In the genomic region with DNA sequence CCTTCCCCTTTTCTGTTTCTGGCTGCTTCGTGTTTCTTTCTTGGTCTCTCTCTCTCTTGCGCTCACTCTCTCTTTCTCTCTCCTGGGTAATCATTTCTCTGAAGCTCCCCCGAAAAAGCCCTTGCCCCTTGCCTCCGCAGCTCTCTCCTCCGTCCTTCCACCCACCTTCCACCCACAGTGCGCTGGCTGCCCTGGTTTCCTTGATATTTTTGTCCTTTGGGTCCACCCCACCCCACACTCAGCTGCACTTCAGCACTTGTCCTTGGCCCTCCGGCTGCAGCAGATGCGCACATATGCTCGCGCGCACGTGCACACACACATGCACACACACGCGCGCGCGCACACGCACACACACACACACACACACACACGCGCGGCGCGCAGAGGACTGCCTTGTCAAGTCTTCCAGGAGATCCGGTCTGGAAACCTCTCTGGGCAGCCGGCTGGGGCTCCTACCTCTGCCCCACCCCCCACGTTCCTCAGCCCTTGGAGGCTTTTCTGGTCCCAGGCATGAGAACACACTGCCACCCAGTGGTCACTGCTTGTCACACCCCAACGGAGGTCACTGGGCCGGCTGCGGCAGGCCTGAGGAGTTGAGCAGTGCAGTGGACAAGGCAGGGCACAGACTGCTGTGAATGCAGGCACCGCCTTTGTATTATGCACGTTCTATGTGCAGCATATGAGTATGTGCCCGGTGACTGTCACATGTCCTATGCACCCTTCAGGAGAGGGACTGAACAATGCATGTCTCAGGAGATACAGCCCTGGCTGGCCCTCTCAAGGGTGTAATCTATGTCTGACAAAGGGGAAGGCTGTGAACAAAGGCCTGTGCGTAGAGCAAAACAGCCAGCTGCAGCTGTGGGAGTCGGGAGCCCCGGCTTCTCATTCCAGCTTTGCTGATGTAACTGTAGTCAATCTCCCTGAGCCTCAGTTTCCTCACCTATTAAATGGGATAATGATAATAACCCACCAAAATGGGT, we compare ENCODE assay signal across 8 cellular contexts. TPM values are rescaled to one million over a fixed set of nuclear protein-coding genes. Genes with fewer than 3 reads are reported as not detected.
A peak's percentile ranks its signal among the peaks of the same experiment; 100 is the strongest.
DNase-seq lines count a peak whose midpoint lies in the region; ATAC-seq and TF ChIP-seq lines count a peak whose summit lies in the region.

No MANE protein-coding gene starts in this region.

- peak overlapping the region; percentile 33 for H3K4me3 ChIP-seq in MG63
- H3K4me3 ChIP-seq in fibroblast of the aortic adventitia (ENCODE audit: low read depth, low read length) = peak overlapping the region; percentile 58

- TF ChIP-seq POLR2A in Raji (IDR thresholded peaks at IDR 0.05; ENCODE audit: insufficient read depth, low read depth, low read length) = peak; percentile 63

- no peaks in the 10 kb centered on the region for H3K27me3 ChIP-seq in MG63

- DNase-seq in DMS153 treated with DMSO at 0.1 percent for 48 hours (lab: John Stamatoyannopoulos, UW; ENCODE audit: unreplicated experiment) (peak; percentile 87), MG63 (peak; percentile 90), fibroblast of the aortic adventitia (ENCODE audit: low read depth) (peak; percentile 94)
- DNase-seq in activated effector memory CD4-positive, alpha-beta T cell treated with Interleukin-2 at 50 U/mL for 16 hours = peak; percentile 78
- peak; percentile 93 for DNase-seq in stimulated activated naive CD8-positive, alpha-beta T cell treated with anti-CD3 and anti-CD28 coated beads, Interleukin-15, Interleukin-2, amounts not matched to agents 100 U/mL and 50 U/mL, for 24 hours

- peaks cover 32% of the 10 kb centered on the region for H3K4me1 Mint-ChIP-seq in nephron

- peak overlapping the region; percentile 79 to 84 (median 82) for H3K4me3 Mint-ChIP-seq in nephron

- peak overlapping the region; percentile 63 to 88 (median 76) for H3K27ac Mint-ChIP-seq in nephron

- ATAC-seq in GM21786 (IDR thresholded peaks at IDR 0.05; ENCODE audit: unreplicated experiment) = peak; percentile 79
- peak; percentile 41 for ATAC-seq in stimulated activated naive CD8-positive, alpha-beta T cell treated with anti-CD3 and anti-CD28 coated beads, Interleukin-15, Interleukin-2, amounts not matched to agents 100 U/mL and 50 U/mL, for 24 hours

- H3K9me3 Mint-ChIP-seq in nephron = no peaks in the 10 kb centered on the region

- H3K36me3 ChIP-seq in MG63 = no peaks in the 10 kb centered on the region

- peak; percentile 94 for TF ChIP-seq CTCF in fibroblast of the aortic adventitia (IDR thresholded peaks at IDR 0.05; ENCODE audit: insufficient read depth, low read length)
- TF ChIP-seq CTCF in nephron (IDR thresholded peaks at IDR 0.05; ENCODE audit: unreplicated experiment in 3 of 3) = peak; percentile 91 to 97 (median 94)

- peaks cover 22% of the 10 kb centered on the region for H3K36me3 Mint-ChIP-seq in nephron (ENCODE audit: low read depth)

- H3K27me3 Mint-ChIP-seq in nephron (ENCODE audit: low read depth) = peaks cover 18% of the 10 kb centered on the region

- H3K9me3 ChIP-seq in MG63 = no peaks in the 10 kb centered on the region

RNA-seq across cellular contexts. Expression of a gene that starts 6.5 kb away (rescaled TPM):
- 0.17 TPM in 1 of 2 replicates, not detected in the other for total RNA-seq in MG63 (2014; rRNA removed; shearing (Covaris generic); ENCODE audit: low replicate concordance)
- 0.16 TPM in 1 of 2 replicates, not detected in the other for total RNA-seq in fibroblast of the aortic adventitia (ENCODE audit: low replicate concordance)

RNA-seq across cellular contexts. Expression of a gene that starts 10.5 kb away (rescaled TPM):
- not detected in 2 replicates for total RNA-seq in MG63 (2014; rRNA removed; shearing (Covaris generic); ENCODE audit: low replicate concordance)
- total RNA-seq in fibroblast of the aortic adventitia (ENCODE audit: low replicate concordance) = 1.6 TPM in 1 of 2 replicates, not detected in the other

RNA-seq across cellular contexts. Expression of a gene that starts 12.7 kb away (rescaled TPM):
- total RNA-seq in MG63 (2014; rRNA removed; shearing (Covaris generic); ENCODE audit: low replicate concordance) = 272 and 328 TPM in 2 replicates
- 61.6 and 575 TPM in 2 replicates for total RNA-seq in fibroblast of the aortic adventitia (ENCODE audit: low replicate concordance)

RNA-seq across cellular contexts. Expression of a gene that starts 25.9 kb away (rescaled TPM):
- total RNA-seq in MG63 (2014; rRNA removed; shearing (Covaris generic); ENCODE audit: low replicate concordance) = 178 and 274 TPM in 2 replicates
- 29.5 and 104 TPM in 2 replicates for total RNA-seq in fibroblast of the aortic adventitia (ENCODE audit: low replicate concordance)

RNA-seq across cellular contexts. Expression of a gene that starts 42.8 kb away (rescaled TPM):
- total RNA-seq in MG63 (2014; rRNA removed; shearing (Covaris generic); ENCODE audit: low replicate concordance) = not detected in 2 replicates
- total RNA-seq in fibroblast of the aortic adventitia (ENCODE audit: low replicate concordance) = 2.6 and 3.5 TPM in 2 replicates

Comparison
In these comparisons a context has a peak if more than half of its experiments do, and no peak if none do; other contexts are left out.
1. Peak in every context shown above with its lines: DNase-seq, ATAC-seq and H3K4me3 ChIP-seq.